ENCODE assay signal across 8 cellular contexts in genomic region chr15:59299919-59300617, GRCh38.
DNase-seq lines count a peak whose midpoint lies in the region; ATAC-seq and TF ChIP-seq lines count a peak whose summit lies in the region.

No MANE protein-coding gene starts in this region.

- peak; percentile 94 for DNase-seq in ACHN
- peak; percentile 59 for DNase-seq in SW480 (ENCODE audit: low spot score)
- DNase-seq in activated naive CD8-positive, alpha-beta T cell treated with anti-CD3 and anti-CD28 coated beads, Interleukin-2, amount 50 U/mL, for 16 hours (ENCODE audit: low read depth, low spot score), result peak; percentile 43
- peak; percentile 69 to 75 (median 72) for DNase-seq in right cardiac atrium
- peak; percentile 63 to 66 for DNase-seq in stimulated activated CD4-positive, alpha-beta T cell treated with anti-CD3 and anti-CD28 coated beads, Interleukin-2, amount 100 ng/mL, for 24 hours
- DNase-seq in NCI-H748 treated with DMSO at 0.1 percent for 48 hours (lab: John Stamatoyannopoulos, UW), result no peak

- 55% methylated on average over 9 of the region's 9 CpGs for WGBS in right cardiac atrium

- H3K9me3 ChIP-seq in right cardiac atrium (ENCODE audit: control insufficient read depth, low read length), result no peaks in the 10 kb centered on the region

- H3K4me3 ChIP-seq in right cardiac atrium (ENCODE audit: low read length), result no peak overlapping the region

- in situ Hi-C loops in ACHN (cut with HindIII; ENCODE audit: low pct_ligation_motif_present, low pct_unique_long_range_greater_than_20kb, low sequenced_read_pairs), result no loop called here

- peaks cover 14% of the 10 kb centered on the region for H3K4me1 ChIP-seq in right cardiac atrium (ENCODE audit: control insufficient read depth, insufficient read depth, low read length)

- no peaks in the 10 kb centered on the region for H3K27me3 ChIP-seq in right cardiac atrium (ENCODE audit: control insufficient read depth, insufficient read depth)

- ATAC-seq in HG03378 (IDR thresholded peaks at IDR 0.05; ENCODE audit: unreplicated experiment), result peak; percentile 48
- peak; percentile 91 to 98 for ATAC-seq in right cardiac atrium

- peak; percentile 30 for TF ChIP-seq POLR2A in GM19193 (IDR thresholded peaks at IDR 0.05; ENCODE audit: extremely low read depth, insufficient read depth, insufficient read length)

- intact Hi-C loops in right cardiac atrium (cut with DNase I), result no loop called here

- H3K27ac ChIP-seq in right cardiac atrium (ENCODE audit: low read length), result peak overlapping the region; percentile 13
